10 cellular contexts compared by ENCODE assay signal in genomic region chrX:106959897-106960296, GRCh38. TPM values are rescaled to one million over a fixed set of nuclear protein-coding genes. Genes with fewer than 3 reads are reported as not detected.
A peak's percentile ranks its signal among the peaks of the same experiment; 100 is the strongest.
DNase-seq lines count a peak whose midpoint lies in the region; ATAC-seq and TF ChIP-seq lines count a peak whose summit lies in the region.
"Had no signal": no experiment of that assay in that cellular context is flagged by ENCODE, and none has a peak within 500 bp of the region (broad histone marks: within the 10 kb centered on the region; RNA-seq: fewer than 3 reads in every experiment).

No MANE protein-coding gene starts in this region.

- H3K9me3 ChIP-seq in RWPE2 (ENCODE audit: severe bottlenecking) = no peaks in the 10 kb centered on the region

- intact Hi-C loops in posterior vena cava (cut with DNase I) (no loop called here), sciatic nerve (cut with DNase I) (no loop called here)

- ATAC-seq in RWPE2 (ENCODE audit: low read depth) (0 out of 3 replicates have a peak, but pooled peaks have one; percentile 45), HG03565 (IDR thresholded peaks at IDR 0.05; ENCODE audit: unreplicated experiment) (no peak), sciatic nerve (no peak)

- no peak overlapping the region for H3K4me3 ChIP-seq in RWPE2 (ENCODE audit: severe bottlenecking)
- H3K4me3 ChIP-seq: BLaER1 treated with 17β-estradiol and CSF1 and Interleukin-3, amounts not matched to agents 10 nM and 100 nM had no signal

- H3K27me3 ChIP-seq in RWPE2 (ENCODE audit: insufficient read depth, poor library complexity, severe bottlenecking) = no peaks in the 10 kb centered on the region

- TF ChIP-seq CTCF in RWPE2 (IDR thresholded peaks at IDR 0.05; ENCODE audit: poor library complexity, severe bottlenecking) = peak; percentile 39

- no peaks in the 10 kb centered on the region for H3K4me1 ChIP-seq in RWPE2 (ENCODE audit: insufficient read depth, poor library complexity, severe bottlenecking)
- H3K4me1 ChIP-seq: BLaER1 treated with 17β-estradiol and CSF1 and Interleukin-3, amounts not matched to agents 10 nM and 100 nM had no signal

- H3K36me3 ChIP-seq in RWPE2 (ENCODE audit: low read depth) = peaks cover 5% of the 10 kb centered on the region; the same call in 1 of the 2 replicates

- DNase-seq in NCI-H2196 (lab: John Stamatoyannopoulos, UW; ENCODE audit: unreplicated experiment) (peak; percentile 7), NCI-H2196 treated with DMSO at 0.1 percent for 48 hours (lab: John Stamatoyannopoulos, UW; ENCODE audit: unreplicated experiment) (no peak), RWPE2 (ENCODE audit: low spot score) (no peak), foreskin melanocyte (peak; percentile 67), smooth muscle cell of the brain vasculature (ENCODE audit: low read depth, low spot score) (peak; percentile 15), posterior vena cava (ENCODE audit: low spot score) (no peak), sciatic nerve (ENCODE audit: low spot score) (no peak)

- H3K27ac ChIP-seq in RWPE2 (ENCODE audit: poor library complexity, severe bottlenecking) = no peak overlapping the region
- H3K27ac ChIP-seq: BLaER1 treated with 17β-estradiol and CSF1 and Interleukin-3, amounts not matched to agents 10 nM and 100 nM had no signal

RNA-seq across cellular contexts. Expression of gene CLDN2, which starts 39.7 kb away (rescaled TPM):
- total RNA-seq in posterior vena cava (not detected), sciatic nerve (not detected)
- total RNA-seq: urinary bladder had no signal

RNA-seq across cellular contexts. Expression of gene MORC4, which starts 40.1 kb away (rescaled TPM):
- 10 to 100 TPM; 19.8 TPM for total RNA-seq in posterior vena cava
- total RNA-seq in sciatic nerve = 17.1 TPM

RNA-seq across cellular contexts. Expression of gene RIPPLY1, which starts 56.8 kb away (rescaled TPM):
- total RNA-seq in posterior vena cava = under 1 TPM in 1 of 2 donors, not detected in 1; 0.57 TPM
- total RNA-seq in sciatic nerve = 0.40 TPM
- total RNA-seq: urinary bladder had no signal

Comparison
In these comparisons a context has a peak if more than half of its experiments do, and no peak if none do; other contexts are left out.
1. DNase-seq: peak in NCI-H2196 (single experiment), foreskin melanocyte (single experiment) and smooth muscle cell of the brain vasculature (single experiment); none in NCI-H2196 treated with DMSO at 0.1 percent for 48 hours (single experiment), RWPE2 (single experiment), posterior vena cava (single experiment) and sciatic nerve (single experiment).